17 cellular contexts compared by ENCODE assay signal in the genomic region with DNA sequence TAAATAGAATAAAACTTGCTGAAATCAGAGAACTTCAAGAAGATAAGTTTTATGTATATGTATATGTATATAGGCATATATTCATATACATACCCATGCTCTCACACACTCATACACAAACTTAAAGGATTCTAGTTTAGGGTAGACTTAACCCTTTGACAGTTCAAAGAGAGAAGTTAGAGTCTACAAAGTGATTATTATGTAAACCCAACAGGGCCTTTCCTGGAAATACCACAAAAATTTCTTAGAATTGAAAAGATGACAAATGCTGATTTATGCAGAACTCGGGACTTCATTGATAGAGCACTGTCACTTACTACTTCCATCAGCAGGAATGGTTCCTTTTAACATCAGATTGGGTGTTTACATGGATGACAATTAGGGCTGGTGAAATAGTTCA.
DNase-seq lines count a peak whose midpoint lies in the region; ATAC-seq and TF ChIP-seq lines count a peak whose summit lies in the region.
"Had no signal": no experiment of that assay in that cellular context is flagged by ENCODE, and none has a peak within 500 bp of the region (broad histone marks: within the 10 kb centered on the region; RNA-seq: fewer than 3 reads in every experiment).

No MANE protein-coding gene starts in this region.

- POLR2A ChIA-PET in activated CD8-positive, alpha-beta T cell treated with anti-CD3 and anti-CD28 coated beads for 36 hours (lab: Charles Lee) = no interaction called here

- no peak overlapping the region for H3K4me3 ChIP-seq in body of pancreas
- H3K4me3 ChIP-seq: HAP-1 had no signal

- H3K9me3 ChIP-seq in body of pancreas = no peaks in the 10 kb centered on the region
- H3K9me3 ChIP-seq: HAP-1, SK-N-SH had no signal

- WGBS in body of pancreas, 2 donors = 39 to 82% methylated on average over 1 of the region's 1 CpG

- ATAC-seq in stimulated activated naive CD8-positive, alpha-beta T cell treated with anti-CD3 and anti-CD28 coated beads, Interleukin-15, amount 100 ng/mL, for 72 hours = peak; percentile 53
- no peak for ATAC-seq in stimulated activated naive CD8-positive, alpha-beta T cell treated with anti-CD3 and anti-CD28 coated beads, Interleukin-15, Interleukin-2, amounts not matched to agents 100 U/mL and 50 U/mL, for 24 hours
- ATAC-seq in activated CD8-positive, alpha-beta T cell treated with anti-CD3 and anti-CD28 coated beads for 36 hours = peak; percentile 45
- no peak for ATAC-seq in body of pancreas

- no peak overlapping the region for H3K27ac ChIP-seq in body of pancreas
- H3K27ac ChIP-seq: C4-2B had no signal

- intact Hi-C loops in activated CD8-positive, alpha-beta T cell treated with anti-CD3 and anti-CD28 coated beads for 36 hours (cut with micrococcal nuclease) = no loop called here
- intact Hi-C loops in body of pancreas (cut with DNase I) = no loop called here

- TF ChIP-seq CTCF in activated CD8-positive, alpha-beta T cell treated with anti-CD3 and anti-CD28 coated beads for 36 hours (IDR thresholded peaks at IDR 0.05) = no peak
- TF ChIP-seq CTCF in body of pancreas (IDR thresholded peaks at IDR 0.05) = no peak

- H3K36me3 ChIP-seq in body of pancreas (replicated peaks in 1 of 2; ENCODE audit: insufficient read depth in 1 of 2, low read depth in 2 of 2) = no peaks in the 10 kb centered on the region
- H3K36me3 ChIP-seq: HAP-1 had no signal

- no peaks in the 10 kb centered on the region for H3K36me3 Mint-ChIP-seq in activated CD8-positive, alpha-beta T cell treated with anti-CD3 and anti-CD28 coated beads for 36 hours (ENCODE audit: low read depth)

- H3K4me1 Mint-ChIP-seq in stimulated activated naive CD8-positive, alpha-beta T cell treated with anti-CD3 and anti-CD28 coated beads, Interleukin-15, amount 100 ng/mL, for 72 hours = peaks cover 13% of the 10 kb centered on the region
- H3K4me1 Mint-ChIP-seq in activated CD8-positive, alpha-beta T cell treated with anti-CD3 and anti-CD28 coated beads for 36 hours (ENCODE audit: low read depth) = peaks cover 6% of the 10 kb centered on the region

- H3K27me3 Mint-ChIP-seq in stimulated activated naive CD8-positive, alpha-beta T cell treated with anti-CD3 and anti-CD28 coated beads, Interleukin-15, amount 100 ng/mL, for 72 hours = peaks cover 8% of the 10 kb centered on the region
- H3K27me3 Mint-ChIP-seq in activated CD8-positive, alpha-beta T cell treated with anti-CD3 and anti-CD28 coated beads for 36 hours = peaks cover 6% of the 10 kb centered on the region
- H3K27me3 Mint-ChIP-seq: IgD-negative memory B cell had no signal

- H3K9me3 Mint-ChIP-seq in stimulated activated naive CD8-positive, alpha-beta T cell treated with anti-CD3 and anti-CD28 coated beads, Interleukin-15, amount 100 ng/mL, for 72 hours = peaks cover 5 to 9% of the 10 kb centered on the region in 2 donors
- H3K9me3 Mint-ChIP-seq in activated CD8-positive, alpha-beta T cell treated with anti-CD3 and anti-CD28 coated beads for 36 hours = no peaks in the 10 kb centered on the region
- H3K9me3 Mint-ChIP-seq: IgD-negative memory B cell had no signal

- no peak overlapping the region for H3K27ac Mint-ChIP-seq in stimulated activated naive CD8-positive, alpha-beta T cell treated with anti-CD3 and anti-CD28 coated beads, Interleukin-15, amount 100 ng/mL, for 72 hours
- no peak overlapping the region for H3K27ac Mint-ChIP-seq in activated CD8-positive, alpha-beta T cell treated with anti-CD3 and anti-CD28 coated beads for 36 hours
- H3K27ac Mint-ChIP-seq: IgD-negative memory B cell had no signal

- CTCF ChIA-PET in activated CD8-positive, alpha-beta T cell treated with anti-CD3 and anti-CD28 coated beads for 36 hours (lab: Charles Lee) = no interaction called here

- in situ Hi-C loops in G401 (cut with HindIII; ENCODE audit: low sequenced_read_pairs) = no loop called here

- DNase-seq in stimulated activated naive CD8-positive, alpha-beta T cell treated with anti-CD3 and anti-CD28 coated beads, Interleukin-15, amount 100 ng/mL, for 72 hours = no peak
- DNase-seq in stimulated activated naive CD8-positive, alpha-beta T cell treated with anti-CD3 and anti-CD28 coated beads, Interleukin-15, Interleukin-2, amounts not matched to agents 100 U/mL and 50 U/mL, for 24 hours = no peak
- DNase-seq in MV-4-11 (lab: John Stamatoyannopoulos, UW) = peak; percentile 72
- DNase-seq in activated CD8-positive, alpha-beta T cell treated with anti-CD3 and anti-CD28 coated beads for 36 hours = no peak
- DNase-seq in G401 (ENCODE audit: low spot score) = no peak
- DNase-seq in occipital lobe (lab: John Stamatoyannopoulos, UW) = no peak
- no peak for DNase-seq in body of pancreas
- DNase-seq: DMS79 treated with DMSO at 0.1 percent for 48 hours; GDM1; NCI-H1694 treated with DMSO at 0.1 percent for 48 hours; NK-92 treated with Interleukin-12 subunit alpha and Interleukin-12 subunit beta, amount 100 ng/mL, for 24 hours; RPMI8226; SHP77 treated with DMSO at 0.1 percent for 48 hours; SK-N-SH had no signal

- no peak for TF ChIP-seq POLR2A in body of pancreas (IDR thresholded peaks at IDR 0.05)

- no peak overlapping the region for H3K4me3 Mint-ChIP-seq in stimulated activated naive CD8-positive, alpha-beta T cell treated with anti-CD3 and anti-CD28 coated beads, Interleukin-15, amount 100 ng/mL, for 72 hours
- H3K4me3 Mint-ChIP-seq in activated CD8-positive, alpha-beta T cell treated with anti-CD3 and anti-CD28 coated beads for 36 hours = no peak overlapping the region
- H3K4me3 Mint-ChIP-seq: IgD-negative memory B cell had no signal

- no peaks in the 10 kb centered on the region for H3K4me1 ChIP-seq in body of pancreas
- H3K4me1 ChIP-seq: HAP-1 had no signal

- no peaks in the 10 kb centered on the region for H3K27me3 ChIP-seq in body of pancreas

Comparison
In these comparisons a context has a peak if more than half of its experiments do, and no peak if none do; other contexts are left out.
1. ATAC-seq: peak in stimulated activated naive CD8-positive, alpha-beta T cell treated with anti-CD3 and anti-CD28 coated beads, Interleukin-15, amount 100 ng/mL, for 72 hours (single experiment) and activated CD8-positive, alpha-beta T cell treated with anti-CD3 and anti-CD28 coated beads for 36 hours (single experiment); none in stimulated activated naive CD8-positive, alpha-beta T cell treated with anti-CD3 and anti-CD28 coated beads, Interleukin-15, Interleukin-2, amounts not matched to agents 100 U/mL and 50 U/mL, for 24 hours (single experiment) and body of pancreas (single experiment).